ENCODE assay signal across 9 cellular contexts in the genomic region with DNA sequence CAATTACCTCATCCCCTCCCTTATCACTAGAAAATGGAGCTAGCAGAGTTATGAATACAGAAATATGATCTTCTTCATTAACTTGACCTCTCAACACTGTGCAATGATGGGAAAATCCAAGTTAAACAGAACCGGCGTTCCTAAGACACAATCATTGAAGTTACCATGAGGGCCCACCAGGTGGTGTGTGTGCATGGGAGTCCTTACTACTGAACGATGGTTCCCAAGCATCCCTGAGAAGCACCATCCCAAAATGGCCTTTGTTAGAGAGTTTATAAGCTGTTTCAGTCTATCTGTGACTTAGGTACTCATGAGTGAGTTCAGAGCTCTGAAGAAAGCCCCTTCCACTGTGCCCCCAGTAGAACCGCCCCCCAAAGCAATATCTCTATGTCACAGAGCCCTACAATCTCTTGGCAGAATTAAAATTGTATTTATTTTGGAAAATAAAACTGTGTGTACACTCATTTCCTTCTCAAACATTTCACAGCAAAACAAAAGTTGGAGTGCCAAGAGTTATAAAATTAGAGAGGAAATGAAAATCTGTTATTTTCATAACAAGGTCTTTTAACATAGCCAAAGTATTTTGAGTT. TPM values are rescaled to one million over a fixed set of nuclear protein-coding genes. Genes with fewer than 3 reads are reported as not detected.
DNase-seq lines count a peak whose midpoint lies in the region; ATAC-seq and TF ChIP-seq lines count a peak whose summit lies in the region.
"Had no signal": no experiment of that assay in that cellular context is flagged by ENCODE, and none has a peak within 500 bp of the region (broad histone marks: within the 10 kb centered on the region; RNA-seq: fewer than 3 reads in every experiment).

No MANE protein-coding gene starts in this region.

- H3K36me3 Mint-ChIP-seq in naive B cell: no peaks in the 10 kb centered on the region
- H3K36me3 Mint-ChIP-seq: CD4-positive, CD25-positive, alpha-beta regulatory T cell had no signal

- H3K9me2 ChIP-seq in MM.1S (replicated peaks; ENCODE audit: insufficient read depth, low read length): no peaks in the 10 kb centered on the region

- H3K4me3 Mint-ChIP-seq in naive B cell: no peak overlapping the region
- H3K4me3 Mint-ChIP-seq: CD4-positive, CD25-positive, alpha-beta regulatory T cell had no signal

- peaks cover 0 to 8% (median 0%) of the 10 kb centered on the region in 3 donors for H3K4me1 Mint-ChIP-seq in naive B cell
- H3K4me1 Mint-ChIP-seq: CD4-positive, CD25-positive, alpha-beta regulatory T cell had no signal

- H3K4me1 ChIP-seq in MM.1S (ENCODE audit: low read length) (no peaks in the 10 kb centered on the region), esophagus muscularis mucosa (no peaks in the 10 kb centered on the region)

- no peaks in the 10 kb centered on the region for H3F3A ChIP-seq in MM.1S (ENCODE audit: insufficient read depth, low read length)

- no peak overlapping the region for H3K27ac ChIP-seq in MM.1S (ENCODE audit: low read length)
- 0 out of 2 replicates have a peak overlapping the region, but pooled peaks have one; percentile 10 for H3K27ac ChIP-seq in SK-N-MC
- no peak overlapping the region for H3K27ac ChIP-seq in esophagus muscularis mucosa (replicated peaks in 1 of 4)

- H3K36me3 ChIP-seq in MM.1S (replicated peaks; ENCODE audit: insufficient read depth, low read length) (no peaks in the 10 kb centered on the region), SK-N-MC (ENCODE audit: insufficient read depth, low read length) (no peaks in the 10 kb centered on the region), esophagus muscularis mucosa (no peaks in the 10 kb centered on the region)

- intact Hi-C loops in esophagus muscularis mucosa (cut with DNase I): loop anchor here (5.0 kb wide), 1 partner anchor 860 kb away; no protein-coding TSS in a partner anchor

- H3K27me3 ChIP-seq in MM.1S (replicated peaks; ENCODE audit: insufficient read depth, low read length): no peaks in the 10 kb centered on the region
- H3K27me3 ChIP-seq in esophagus muscularis mucosa: peaks cover 0 to 13% (median 0%) of the 10 kb centered on the region in 4 donors

- H3K9me3 ChIP-seq in MM.1S (replicated peaks; ENCODE audit: insufficient read depth, low read length): no peaks in the 10 kb centered on the region
- H3K9me3 ChIP-seq in SK-N-MC (ENCODE audit: low read depth, low read length): no peaks in the 10 kb centered on the region
- H3K9me3 ChIP-seq in esophagus muscularis mucosa: no peaks in the 10 kb centered on the region

- H2AFZ ChIP-seq in MM.1S (ENCODE audit: low read length): no peak overlapping the region

- no peaks in the 10 kb centered on the region for H3K9me3 Mint-ChIP-seq in naive B cell
- H3K9me3 Mint-ChIP-seq: CD4-positive, CD25-positive, alpha-beta regulatory T cell had no signal

- no peak for TF ChIP-seq EP300 in esophagus muscularis mucosa (IDR thresholded peaks at IDR 0.05)

- DNase-seq in NCI-H2171 treated with DMSO at 0.1 percent for 48 hours (lab: John Stamatoyannopoulos, UW): peak; percentile 45
- DNase-seq in NCI-H2171 (lab: John Stamatoyannopoulos, UW): no peak
- peak; percentile 51 for DNase-seq in H4 (ENCODE audit: low spot score)
- peak; percentile 48 for DNase-seq in MM.1S
- peak; percentile 50 for DNase-seq in SK-N-MC (ENCODE audit: low read depth, low spot score)
- no peak for DNase-seq in esophagus muscularis mucosa (ENCODE audit: extremely low spot score)
- peak; percentile 21 for DNase-seq in naive B cell

- H3K4me2 ChIP-seq in MM.1S (ENCODE audit: low read depth, low read length): no peak overlapping the region

- H3K27me3 Mint-ChIP-seq in naive B cell: peaks cover 5 to 21% (median 8%) of the 10 kb centered on the region in 3 donors

- ATAC-seq in naive B cell (ENCODE audit: low read depth in 2 of 2): peak in 1 of 2 donors; percentile 27
- ATAC-seq in GM18861 (IDR thresholded peaks at IDR 0.05; ENCODE audit: unreplicated experiment): no peak

- H3K79me2 ChIP-seq in MM.1S (ENCODE audit: low read length): no peaks in the 10 kb centered on the region

- H4K20me1 ChIP-seq in MM.1S (ENCODE audit: insufficient read depth, low read length): no peaks in the 10 kb centered on the region

- no peak overlapping the region for H3K27ac Mint-ChIP-seq in naive B cell
- H3K27ac Mint-ChIP-seq: CD4-positive, CD25-positive, alpha-beta regulatory T cell had no signal

- no peak overlapping the region for H3K9ac ChIP-seq in MM.1S (ENCODE audit: low read length)
- H3K9ac ChIP-seq in SK-N-MC (ENCODE audit: insufficient read length): no peak overlapping the region

- TF ChIP-seq CTCF in MM.1S (IDR thresholded peaks at IDR 0.05; ENCODE audit: low read length) (peak; percentile 87), esophagus muscularis mucosa (IDR thresholded peaks at IDR 0.05) (peak; percentile 36 to 59 (median 38))

- no peak for TF ChIP-seq POLR2A in esophagus muscularis mucosa (IDR thresholded peaks at IDR 0.05; ENCODE audit: low read depth)

- H3K4me3 ChIP-seq in MM.1S (ENCODE audit: low read length) (no peak overlapping the region), SK-N-MC (no peak overlapping the region), esophagus muscularis mucosa (no peak overlapping the region)

- 19% methylated on average over 4 of the region's 4 CpGs for WGBS in esophagus muscularis mucosa

RNA-seq across cellular contexts. Expression of a gene that starts 56.8 kb away (rescaled TPM):
- total RNA-seq in H4 (2014; rRNA removed; shearing (Covaris generic)): 0.02 TPM in 1 of 2 replicates, not detected in the other
- total RNA-seq in esophagus muscularis mucosa: 1 to 10 TPM in 1 of 4 donors, under 1 TPM in 3; 0.33 to 1.7 (median 0.50) TPM
- polyA plus RNA-seq in naive B cell (ENCODE audit: low read depth in 6 of 6): 1 to 10 TPM in 1 of 6 donors, under 1 TPM in 5; 0.08 to 1.1 (median 0.33) TPM
- total RNA-seq: CD4-positive, CD25-positive, alpha-beta regulatory T cell had no signal
- polyA plus RNA-seq: CD4-positive, CD25-positive, alpha-beta regulatory T cell had no signal

Comparison
In these comparisons a context has a peak if more than half of its experiments do, and no peak if none do; other contexts are left out.
1. DNase-seq: peak in NCI-H2171 treated with DMSO at 0.1 percent for 48 hours (single experiment), H4 (single experiment), MM.1S (single experiment), SK-N-MC (single experiment) and naive B cell (single experiment); none in NCI-H2171 (single experiment) and esophagus muscularis mucosa (single experiment).